In the genomic region with DNA sequence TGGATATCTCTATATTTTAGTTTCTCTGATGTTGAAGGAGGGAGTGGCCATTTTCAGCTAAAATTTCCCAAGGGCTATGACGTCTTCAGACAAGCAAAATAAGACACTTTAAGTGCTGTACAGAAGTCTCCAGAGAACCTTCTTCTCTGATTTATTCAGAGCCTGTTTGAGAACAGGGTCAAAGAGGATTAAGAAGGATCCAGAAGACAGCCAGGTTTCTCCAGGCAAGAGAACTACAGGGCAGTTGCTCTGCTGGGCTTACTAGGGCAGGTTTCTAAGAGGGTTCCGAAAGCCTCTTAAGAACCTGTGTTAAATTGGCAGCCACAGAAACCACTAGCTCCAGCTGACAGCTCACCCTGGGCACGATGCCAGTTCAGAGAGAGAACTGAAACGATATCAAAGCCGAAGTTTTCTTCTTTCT, we compare ENCODE assay signal across 9 cellular contexts. TPM values are rescaled to one million over a fixed set of nuclear protein-coding genes. Genes with fewer than 3 reads are reported as not detected.
A peak's percentile ranks its signal among the peaks of the same experiment; 100 is the strongest.
DNase-seq lines count a peak whose midpoint lies in the region; ATAC-seq, FAIRE-seq and TF ChIP-seq lines count a peak whose summit lies in the region.
"Had no signal": no experiment of that assay in that cellular context is flagged by ENCODE, and none has a peak within 500 bp of the region (broad histone marks: within the 10 kb centered on the region; RNA-seq: fewer than 3 reads in every experiment).

No MANE protein-coding gene starts in this region.

- H3K4ac ChIP-seq in neuronal stem cell (ENCODE audit: low read length) = no peak overlapping the region

- H2BK12ac ChIP-seq in neuronal stem cell (ENCODE audit: low read length) = no peak overlapping the region

- no peak overlapping the region for H2BK120ac ChIP-seq in neuronal stem cell (ENCODE audit: low read depth, low read length)

- H3K9me3 ChIP-seq in lung (ENCODE audit: control insufficient read depth in 2 of 2, insufficient read depth in 1 of 2, low read length in 1 of 2) (no peaks in the 10 kb centered on the region), neuronal stem cell (replicated peaks in 1 of 2; ENCODE audit: control insufficient read depth in 2 of 2, insufficient read depth in 1 of 2, low read depth in 1 of 2, low read length in 2 of 2) (no peaks in the 10 kb centered on the region)

- no peak overlapping the region for H2AFZ ChIP-seq in neuronal stem cell (ENCODE audit: low read length)

- no peak overlapping the region for H3K18ac ChIP-seq in neuronal stem cell (ENCODE audit: low read length)

- no peak overlapping the region for H3K4me3 ChIP-seq in NB4 (ENCODE audit: low read depth, low read length)
- no peak overlapping the region for H3K4me3 ChIP-seq in lung
- no peak overlapping the region for H3K4me3 ChIP-seq in neuronal stem cell (ENCODE audit: low read length in 2 of 2)

- H3K27ac ChIP-seq in caudate nucleus (ENCODE audit: low read depth, low read length) (peak overlapping the region; percentile 58), lung (ENCODE audit: low read depth in 1 of 2, low read length in 1 of 2) (peak overlapping the region; percentile 79 to 85), neuronal stem cell (replicated peaks; ENCODE audit: low read length) (no peak overlapping the region)

- H3K36me3 ChIP-seq in lung (ENCODE audit: control insufficient read depth in 2 of 2, insufficient read depth in 2 of 2, low read length in 2 of 2) (peaks cover 0 to 1% of the 10 kb centered on the region in 2 donors), neuronal stem cell (replicated peaks in 1 of 2; ENCODE audit: control insufficient read depth in 2 of 2, insufficient read depth in 2 of 2, low read length in 2 of 2) (no peaks in the 10 kb centered on the region)

- H4K91ac ChIP-seq in neuronal stem cell (ENCODE audit: low read depth, low read length, poor library complexity) = no peak overlapping the region

- H3K27me3 ChIP-seq in lung (ENCODE audit: control insufficient read depth, insufficient read depth) (no peaks in the 10 kb centered on the region), neuronal stem cell (ENCODE audit: control insufficient read depth in 3 of 3, insufficient read depth in 3 of 3, low read depth in 1 of 3, low read length in 3 of 3) (no peaks in the 10 kb centered on the region)

- peaks cover 4 to 7% of the 10 kb centered on the region in 2 donors for H3K4me1 ChIP-seq in lung (ENCODE audit: control insufficient read depth in 2 of 2, insufficient read depth in 2 of 2, low read length in 2 of 2)
- H3K4me1 ChIP-seq in neuronal stem cell (ENCODE audit: control insufficient read depth in 2 of 2, insufficient read depth in 1 of 2, low read depth in 1 of 2, low read length in 2 of 2) = no peaks in the 10 kb centered on the region

- H2AK5ac ChIP-seq in neuronal stem cell (ENCODE audit: low read depth, low read length) = no peak overlapping the region

- FAIRE-seq in GM12892 (lab: Jason Lieb, UNC) = peak; percentile 92

- H2BK5ac ChIP-seq in neuronal stem cell (ENCODE audit: low read length) = no peak overlapping the region

- no peak overlapping the region for H3K9ac ChIP-seq in neuronal stem cell (ENCODE audit: low read depth, low read length, poor library complexity)

- 0 to 1% methylated on average over 5 of the region's 5 CpGs for WGBS in lung, 2 donors
- WGBS in neuronal stem cell (ENCODE audit: extremely low coverage in 2 of 2, insufficient read length in 2 of 2, insufficient replicate concordance in 1 of 2), 2 donors = no CpG with 5 or more reads among the region's 5 CpGs

- DNase-seq in GM12892 (ENCODE audit: insufficient read length) = peak; percentile 5
- peak; percentile 63 for DNase-seq in NB4 (ENCODE audit: low read depth)
- DNase-seq in activated CD4-positive, CD25-positive, alpha-beta regulatory T cell (lab: John Stamatoyannopoulos, UW) = peak; percentile 21 to 69 (median 58)
- peak in 49 of 61 donors; percentile 2 to 88 (median 32) for DNase-seq in caudate nucleus (lab: John Stamatoyannopoulos, UW)
- peak; percentile 84 for DNase-seq in lung (ENCODE audit: low spot score)
- DNase-seq in stimulated activated CD8-positive, alpha-beta memory T cell treated with anti-CD3 and anti-CD28 coated beads, Interleukin-15, amount 100 ng/mL, for 24 hours (ENCODE audit: low read depth) = peak; percentile 41
- DNase-seq in neuronal stem cell (ENCODE audit: low spot score) = no peak

- ATAC-seq in HG02571 (IDR thresholded peaks at IDR 0.05; ENCODE audit: unreplicated experiment) (peak; percentile 97), lung (ENCODE audit: insufficient read depth, low FRiP score) (peak; percentile 64)

- no peak overlapping the region for H4K8ac ChIP-seq in neuronal stem cell (ENCODE audit: low read depth, low read length)

- H2BK15ac ChIP-seq in neuronal stem cell (ENCODE audit: low read length) = no peak overlapping the region

- TF ChIP-seq POLR2A in GM12892 (IDR thresholded peaks at IDR 0.05; ENCODE audit: low read depth, low read length) (no peak), NB4 (IDR thresholded peaks at IDR 0.05; ENCODE audit: extremely low read depth, insufficient read length) (no peak)

- H3K23ac ChIP-seq in neuronal stem cell (ENCODE audit: low read depth, low read length, poor library complexity) = no peak overlapping the region

- no peaks in the 10 kb centered on the region for H3K79me1 ChIP-seq in neuronal stem cell (ENCODE audit: low read depth, low read length)

- H3K4me2 ChIP-seq in neuronal stem cell (ENCODE audit: insufficient read depth, low read length, poor library complexity, severe bottlenecking) = no peak overlapping the region

- H3K14ac ChIP-seq in neuronal stem cell (ENCODE audit: low read length) = no peak overlapping the region

- no peak for TF ChIP-seq CTCF in NB4 (IDR thresholded peaks at IDR 0.05; ENCODE audit: low read depth, low read length)
- no peak for TF ChIP-seq CTCF in lung (IDR thresholded peaks at IDR 0.05; ENCODE audit: control extremely low read depth, extremely low read depth)

RNA-seq across cellular contexts. Expression of gene MGP, which starts 1.2 kb away (rescaled TPM):
- polyA plus RNA-seq in GM12892 (2012; ENCODE audit: missing spikeins) = not detected
- total RNA-seq in lung = 100 to 1,000 TPM; 175 to 592 TPM
- 100 to 1,000 TPM; 193 to 262 TPM for polyA plus RNA-seq in lung
- not detected for polyA plus RNA-seq in neuronal stem cell (2013, experiment 1 of 2)
- polyA plus RNA-seq in neuronal stem cell (2013, experiment 2 of 2) = not detected
- total RNA-seq: neural crest cell had no signal

RNA-seq across cellular contexts. Expression of gene ART4, which starts 41.1 kb away (rescaled TPM):
- polyA plus RNA-seq in GM12892 (2012; ENCODE audit: missing spikeins) = not detected
- 1 to 10 TPM; 1.1 to 3.1 TPM for total RNA-seq in lung
- under 1 TPM; 0.76 to 0.77 TPM for polyA plus RNA-seq in lung
- polyA plus RNA-seq in neuronal stem cell (2013, experiment 1 of 2) = not detected
- polyA plus RNA-seq in neuronal stem cell (2013, experiment 2 of 2) = not detected
- total RNA-seq: neural crest cell had no signal

RNA-seq across cellular contexts. Expression of gene ERP27, which starts 53.9 kb away (rescaled TPM):
- polyA plus RNA-seq in GM12892 (2012; ENCODE audit: missing spikeins) = 0.91 TPM
- 10 to 100 TPM; 13.6 to 64.6 TPM for total RNA-seq in lung
- polyA plus RNA-seq in lung = 1 to 10 TPM; 1.9 to 7.2 TPM
- 0.01 TPM for polyA plus RNA-seq in neuronal stem cell (2013, experiment 1 of 2)
- not detected for polyA plus RNA-seq in neuronal stem cell (2013, experiment 2 of 2)
- total RNA-seq: neural crest cell had no signal
